Comparison of ENCODE assay signal across 14 cellular contexts in the genomic region with DNA sequence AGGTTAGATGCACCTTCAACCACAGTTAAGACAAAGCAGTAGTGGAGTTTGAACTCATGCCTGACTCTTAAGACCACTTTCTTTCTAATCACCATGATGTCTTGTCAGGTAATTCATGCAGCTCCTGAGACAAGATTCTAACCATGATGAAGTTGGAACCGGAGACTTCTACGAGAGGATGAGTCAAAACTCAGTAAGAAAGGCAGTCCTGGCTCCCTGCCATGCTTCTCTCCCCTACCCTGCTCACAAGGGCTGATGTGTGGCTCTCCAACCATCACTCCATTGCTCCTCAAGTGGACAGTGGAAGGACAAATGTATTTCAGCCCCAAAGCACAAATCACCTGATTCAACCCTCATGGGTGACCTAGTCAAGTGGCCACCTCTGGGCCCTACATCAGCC. TPM values are rescaled to one million over a fixed set of nuclear protein-coding genes. Genes with fewer than 3 reads are reported as not detected.
A peak's percentile ranks its signal among the peaks of the same experiment; 100 is the strongest.
DNase-seq lines count a peak whose midpoint lies in the region; FAIRE-seq and TF ChIP-seq lines count a peak whose summit lies in the region.
"Had no signal": no experiment of that assay in that cellular context is flagged by ENCODE, and none has a peak within 500 bp of the region (broad histone marks: within the 10 kb centered on the region; RNA-seq: fewer than 3 reads in every experiment).

No MANE protein-coding gene starts in this region.

- H2AFZ ChIP-seq in OCI-LY7 (ENCODE audit: low read length), result no peak overlapping the region
- H2AFZ ChIP-seq in H1 (ENCODE audit: low read length), result no peak overlapping the region
- peak overlapping the region; percentile 3 for H2AFZ ChIP-seq in trophoblast cell (ENCODE audit: insufficient read depth, low read length, poor library complexity)

- H3K23ac ChIP-seq in H1 (ENCODE audit: insufficient read length) (no peak overlapping the region), trophoblast cell (ENCODE audit: low read length) (no peak overlapping the region)

- DNase-seq in OCI-LY7 (ENCODE audit: low spot score), result no peak
- no peak for DNase-seq in H1 (ENCODE audit: low read depth in 1 of 2, low spot score in 2 of 2)
- DNase-seq in trophoblast cell, result no peak
- no peak for DNase-seq in T1000 (lab: John Stamatoyannopoulos, UW)
- DNase-seq in H7, result no peak
- no peak for DNase-seq in activated T-cell treated with anti-CD3 and anti-CD28 coated beads, Interleukin-2, amount 50 U/mL, for 24 hours
- DNase-seq in activated CD8-positive, alpha-beta memory T cell treated with anti-CD3 and anti-CD28 coated beads, Interleukin-2, amount 50 U/mL, for 4 hours, result no peak
- DNase-seq: activated CD8-positive, alpha-beta T cell treated with anti-CD3 and anti-CD28 coated beads for 36 hours; gastrocnemius medialis; GDM1; NCI-H2081; T-helper 17 cell had no signal

- 87% methylated on average over 2 of the region's 2 CpGs; no CpG with 5 or more reads in 1 of the 2 experiments for WGBS in H1 (ENCODE audit: extremely low coverage in 1 of 2, insufficient coverage in 1 of 2, insufficient read length in 1 of 2, insufficient replicate concordance in 2 of 2, low coverage in 1 of 2, low lambda C conversion rate in 2 of 2, missing lambda C conversion rate in 1 of 2), 2 experiments
- WGBS in trophoblast cell (ENCODE audit: extremely low coverage, insufficient coverage, insufficient read length), result no CpG with 5 or more reads among the region's 2 CpGs

- peaks cover 11% of the 10 kb centered on the region for H3K23me2 ChIP-seq in H1 (ENCODE audit: low read depth, low read length)

- H3K79me2 ChIP-seq in OCI-LY7 (ENCODE audit: insufficient read depth, low read depth, low read length) (peaks cover 12% of the 10 kb centered on the region; the same call in 1 of the 2 replicates), H1 (ENCODE audit: control insufficient read depth in 1 of 2, insufficient read depth in 2 of 2, low read length in 2 of 2) (no peaks in the 10 kb centered on the region), trophoblast cell (ENCODE audit: control insufficient read depth, insufficient read depth, low read length, poor library complexity) (peaks cover 7% of the 10 kb centered on the region)

- intact Hi-C loops in OCI-LY7 (cut with micrococcal nuclease; ENCODE audit: unreplicated experiment), result no loop called here

- no peak overlapping the region for H3K4me3 Mint-ChIP-seq in activated T-cell treated with anti-CD3 and anti-CD28 coated beads, Interleukin-2, amount 50 U/mL, for 24 hours
- H3K4me3 Mint-ChIP-seq: activated CD8-positive, alpha-beta T cell treated with anti-CD3 and anti-CD28 coated beads for 36 hours; T-helper 17 cell had no signal

- H4K8ac ChIP-seq in H1 (ENCODE audit: extremely low read depth, insufficient read depth, low read length), result no peak overlapping the region
- no peak overlapping the region for H4K8ac ChIP-seq in trophoblast cell (ENCODE audit: low read depth, low read length)

- no peaks in the 10 kb centered on the region for H3K79me1 ChIP-seq in H1 (ENCODE audit: low read depth, low read length)
- peaks cover 10% of the 10 kb centered on the region for H3K79me1 ChIP-seq in trophoblast cell (ENCODE audit: low read length)

- H3K4me2 ChIP-seq in BLaER1 treated with 17β-estradiol and CSF1 and Interleukin-3, amounts not matched to agents 10 nM and 100 nM, result peak overlapping the region; percentile 97 to 100 (median 99); a peak in 20 of 22 replicates
- H3K4me2 ChIP-seq in OCI-LY7 (ENCODE audit: low read length), result peak overlapping the region; percentile 83; the same call in 1 of the 2 replicates
- H3K4me2 ChIP-seq in H1 (ENCODE audit: insufficient read depth in 1 of 2, low read depth in 2 of 2, low read length in 2 of 2), result no peak overlapping the region
- no peak overlapping the region for H3K4me2 ChIP-seq in trophoblast cell (ENCODE audit: low read length)

- no peaks in the 10 kb centered on the region for H3K9me2 ChIP-seq in OCI-LY7 (ENCODE audit: insufficient read depth, low read length)

- H2BK120ac ChIP-seq in H1 (replicated peaks; ENCODE audit: low read depth, low read length), result no peak overlapping the region
- no peak overlapping the region for H2BK120ac ChIP-seq in trophoblast cell (ENCODE audit: insufficient read depth, low read length, poor library complexity)

- H3K14ac ChIP-seq in H1 (ENCODE audit: insufficient read length), result no peak overlapping the region
- H3K14ac ChIP-seq in trophoblast cell (ENCODE audit: low read length), result no peak overlapping the region

- H3K4me3 ChIP-seq in BLaER1 treated with 17β-estradiol and CSF1 and Interleukin-3, amounts not matched to agents 10 nM and 100 nM, result no peak overlapping the region
- H3K4me3 ChIP-seq in OCI-LY7 (ENCODE audit: low read depth, low read length, poor library complexity, severe bottlenecking), result no peak overlapping the region
- no peak overlapping the region for H3K4me3 ChIP-seq in H1 (ENCODE audit: extremely low read depth in 1 of 4, insufficient read depth in 2 of 4, low read depth in 3 of 4, low read length in 4 of 4)
- H3K4me3 ChIP-seq in trophoblast cell (ENCODE audit: low read depth, low read length), result no peak overlapping the region
- no peak overlapping the region for H3K4me3 ChIP-seq in H7 (ENCODE audit: insufficient read depth, low read depth, low read length)
- H3K4me3 ChIP-seq: coronary artery, gastrocnemius medialis had no signal

- CTCF ChIA-PET in OCI-LY7 (lab: Charles Lee; ENCODE audit: unreplicated experiment) (interaction anchor here (1.0 to 14.7 kb wide), 2 partner anchors 12 to 36 kb away, joined by 3 to 149 read pairs; no protein-coding TSS in a partner anchor), H1 (lab: Charles Lee; ENCODE audit: partially characterized antibody) (interaction anchor here (0.8 to 2.7 kb wide), 3 partner anchors 55 to 110 kb away, joined by 3 to 13 read pairs (median 4); no protein-coding TSS in a partner anchor)

- H3K27me3 Mint-ChIP-seq in activated T-cell treated with anti-CD3 and anti-CD28 coated beads, Interleukin-2, amount 50 U/mL, for 24 hours, result peaks cover 62% of the 10 kb centered on the region

- peaks cover 76 to 93% (median 85%) of the 10 kb centered on the region in 10 experiments for H3K4me1 ChIP-seq in BLaER1 treated with 17β-estradiol and CSF1 and Interleukin-3, amounts not matched to agents 10 nM and 100 nM
- H3K4me1 ChIP-seq in OCI-LY7 (ENCODE audit: insufficient read depth, low read length, poor library complexity, severe bottlenecking), result peaks cover 91% of the 10 kb centered on the region
- peaks cover 0 to 9% (median 5%) of the 10 kb centered on the region in 4 experiments; a peak in 4 of 7 replicates for H3K4me1 ChIP-seq in H1 (replicated peaks in 1 of 4; ENCODE audit: control insufficient read depth in 3 of 4, insufficient read depth in 4 of 4, low read length in 3 of 4)
- peaks cover 14 to 16% of the 10 kb centered on the region in 2 experiments for H3K4me1 ChIP-seq in trophoblast cell (ENCODE audit: control insufficient read depth in 1 of 2, insufficient read depth in 2 of 2, low read length in 2 of 2)

- no TSS peak for BruUV-seq in OCI-LY7 (replicated peaks; lab: Mats Ljungman, UMichigan)

- H3K9me3 ChIP-seq in BLaER1 treated with 17β-estradiol and CSF1 and Interleukin-3, amounts not matched to agents 10 nM and 100 nM (replicated peaks in 1 of 11), result no peaks in the 10 kb centered on the region
- H3K9me3 ChIP-seq in OCI-LY7 (ENCODE audit: low read length), result no peaks in the 10 kb centered on the region
- no peaks in the 10 kb centered on the region for H3K9me3 ChIP-seq in H1 (ENCODE audit: insufficient read depth in 2 of 2, low read depth in 1 of 2, low read length in 1 of 2)
- H3K9me3 ChIP-seq in trophoblast cell (ENCODE audit: insufficient read depth, low read depth, low read length), result peaks cover 3% of the 10 kb centered on the region
- H3K9me3 ChIP-seq: gastrocnemius medialis had no signal

- TF ChIP-seq POLR2A in H1 (IDR thresholded peaks at IDR 0.05; ENCODE audit: control extremely low read depth in 1 of 2, low read depth in 2 of 2, low read length in 2 of 2), result no peak

- no peak overlapping the region for H4K5ac ChIP-seq in H1 (ENCODE audit: insufficient read length, low read depth, low read length)

- FAIRE-seq in H1 (lab: Jason Lieb, UNC), result no peak

- H3K27ac Mint-ChIP-seq in activated T-cell treated with anti-CD3 and anti-CD28 coated beads, Interleukin-2, amount 50 U/mL, for 24 hours, result no peak overlapping the region
- H3K27ac Mint-ChIP-seq: activated CD8-positive, alpha-beta T cell treated with anti-CD3 and anti-CD28 coated beads for 36 hours; T-helper 17 cell had no signal

- no peak overlapping the region for H3K56ac ChIP-seq in H1 (replicated peaks; ENCODE audit: insufficient read length, low read depth, low read length)

- H3K4ac ChIP-seq in H1 (replicated peaks; ENCODE audit: insufficient read length, low read depth, low read length) (no peak overlapping the region), trophoblast cell (ENCODE audit: low read depth, low read length) (peak overlapping the region; percentile 46)

- H3K27me3 ChIP-seq in BLaER1 treated with 17β-estradiol and CSF1 and Interleukin-3, amounts not matched to agents 10 nM and 100 nM, result no peaks in the 10 kb centered on the region
- H3K27me3 ChIP-seq in H1 (replicated peaks in 1 of 4; ENCODE audit: control insufficient read depth in 3 of 4, extremely low read depth in 1 of 4, insufficient read depth in 3 of 4, low read length in 3 of 4), result peaks cover 0 to 13% (median 12%) of the 10 kb centered on the region in 4 experiments; a peak in 6 of 7 replicates
- no peaks in the 10 kb centered on the region for H3K27me3 ChIP-seq in trophoblast cell (ENCODE audit: insufficient read depth, low read length)
- H3K27me3 ChIP-seq in H7 (ENCODE audit: control insufficient read depth, insufficient read depth, low read length), result peaks cover 11% of the 10 kb centered on the region
- H3K27me3 ChIP-seq: gastrocnemius medialis had no signal

- no peak overlapping the region for H2BK5ac ChIP-seq in H1 (ENCODE audit: low read depth, low read length)
- H2BK5ac ChIP-seq in trophoblast cell (ENCODE audit: low read depth, low read length, poor library complexity), result no peak overlapping the region

- H3K36me3 Mint-ChIP-seq in activated T-cell treated with anti-CD3 and anti-CD28 coated beads, Interleukin-2, amount 50 U/mL, for 24 hours (ENCODE audit: low read depth), result no peaks in the 10 kb centered on the region

- no peak overlapping the region for H3K27ac ChIP-seq in BLaER1 treated with 17β-estradiol and CSF1 and Interleukin-3, amounts not matched to agents 10 nM and 100 nM
- no peak overlapping the region for H3K27ac ChIP-seq in OCI-LY7 (ENCODE audit: low read depth, low read length, poor library complexity, severe bottlenecking)
- H3K27ac ChIP-seq in H1 (ENCODE audit: low read depth, low read length), result no peak overlapping the region
- no peak overlapping the region for H3K27ac ChIP-seq in trophoblast cell (ENCODE audit: low read depth, low read length)

- H4K20me1 ChIP-seq in BLaER1 treated with 17β-estradiol and CSF1 and Interleukin-3, amounts not matched to agents 10 nM and 100 nM, result peaks cover 0 to 50% (median 9%) of the 10 kb centered on the region in 11 experiments; a peak in 10 of 22 replicates
- no peaks in the 10 kb centered on the region for H4K20me1 ChIP-seq in OCI-LY7 (ENCODE audit: insufficient read depth, low read length)
- H4K20me1 ChIP-seq in H1 (replicated peaks in 1 of 2; ENCODE audit: control insufficient read depth in 1 of 2, insufficient read depth in 2 of 2, low read length in 2 of 2), result no peaks in the 10 kb centered on the region

- H2AK5ac ChIP-seq in H1 (ENCODE audit: low read depth, low read length), result no peak overlapping the region
- no peak overlapping the region for H2AK5ac ChIP-seq in trophoblast cell (ENCODE audit: low read length)

- no peak for TF ChIP-seq CTCF in OCI-LY7 (conservative IDR thresholded peaks at IDR 0.05; ENCODE audit: low read length)
- no peak for TF ChIP-seq CTCF in H1 (IDR thresholded peaks at IDR 0.05; ENCODE audit: control extremely low read depth in 1 of 3, insufficient read depth in 1 of 3, low read depth in 1 of 3, low read length in 3 of 3)

- H3K18ac ChIP-seq in H1 (ENCODE audit: extremely low read depth, low read length) (no peak overlapping the region), trophoblast cell (ENCODE audit: low read length) (no peak overlapping the region)

- H2BK12ac ChIP-seq in H1 (ENCODE audit: low read depth, low read length) (no peak overlapping the region), trophoblast cell (ENCODE audit: low read length) (no peak overlapping the region)

- H4K12ac ChIP-seq in trophoblast cell (ENCODE audit: low read depth, low read length), result no peak overlapping the region

- no peak overlapping the region for H3K9ac ChIP-seq in BLaER1 treated with 17β-estradiol and CSF1 and Interleukin-3, amounts not matched to agents 10 nM and 100 nM
- no peak overlapping the region for H3K9ac ChIP-seq in H1 (replicated peaks in 1 of 4; ENCODE audit: extremely low read depth in 1 of 4, low read depth in 3 of 4, low read length in 3 of 4)
- H3K9ac ChIP-seq in trophoblast cell (ENCODE audit: low read length), result no peak overlapping the region

- TF ChIP-seq EP300 in H1 (IDR thresholded peaks at IDR 0.05; ENCODE audit: borderline replicate concordance in 1 of 2, low read depth in 2 of 2, low read length in 2 of 2), result no peak

- peak overlapping the region; percentile 37; the same call in 1 of the 2 replicates for H2BK15ac ChIP-seq in H1 (ENCODE audit: low read length)

- no peaks in the 10 kb centered on the region for H3K9me3 Mint-ChIP-seq in activated T-cell treated with anti-CD3 and anti-CD28 coated beads, Interleukin-2, amount 50 U/mL, for 24 hours
- H3K9me3 Mint-ChIP-seq: activated CD8-positive, alpha-beta T cell treated with anti-CD3 and anti-CD28 coated beads for 36 hours had no signal

- no peak for TF ChIP-seq RAD21 in H1 (IDR thresholded peaks at IDR 0.05 in 1 of 2, conservative IDR thresholded peaks at IDR 0.05 in 1 of 2; ENCODE audit: low read depth in 2 of 2, low read length in 2 of 2)

- H3K36me3 ChIP-seq in BLaER1 treated with 17β-estradiol and CSF1 and Interleukin-3, amounts not matched to agents 10 nM and 100 nM, result peaks cover 0 to 7% (median 0%) of the 10 kb centered on the region in 11 experiments; a peak in 3 of 22 replicates
- H3K36me3 ChIP-seq in OCI-LY7 (ENCODE audit: insufficient read depth, low read length), result no peaks in the 10 kb centered on the region
- no peaks in the 10 kb centered on the region for H3K36me3 ChIP-seq in H1 (ENCODE audit: control insufficient read depth in 2 of 4, insufficient read depth in 4 of 4, low read length in 3 of 4)
- H3K36me3 ChIP-seq in trophoblast cell (ENCODE audit: control insufficient read depth in 1 of 2, insufficient read depth in 2 of 2, low read length in 2 of 2), result peaks cover 0 to 3% of the 10 kb centered on the region in 2 experiments
- no peaks in the 10 kb centered on the region for H3K36me3 ChIP-seq in H7 (replicated peaks; ENCODE audit: control insufficient read depth, insufficient read depth, low read length)
- H3K36me3 ChIP-seq: gastrocnemius medialis had no signal

- POLR2A ChIA-PET in OCI-LY7 (lab: Charles Lee) (interaction anchor here (7.7 to 17.9 kb wide), 2 partner anchors 7 to 35 kb away, joined by 69 to 414 read pairs; no protein-coding TSS in a partner anchor), H1 (lab: Charles Lee; ENCODE audit: partially characterized antibody) (no interaction called here)

- H4K91ac ChIP-seq in H1 (replicated peaks; ENCODE audit: insufficient read length, low read length), result no peak overlapping the region
- no peak overlapping the region for H4K91ac ChIP-seq in trophoblast cell (ENCODE audit: low read depth, low read length)

- H2BK20ac ChIP-seq in H1 (ENCODE audit: low read length), result no peak overlapping the region

- H3K4me1 Mint-ChIP-seq in activated T-cell treated with anti-CD3 and anti-CD28 coated beads, Interleukin-2, amount 50 U/mL, for 24 hours (ENCODE audit: low read depth), result peaks cover 24% of the 10 kb centered on the region

RNA-seq across cellular contexts. Expression of a gene that starts 3.2 kb away (rescaled TPM):
- 2.6 and 5.0 TPM in 2 replicates for total RNA-seq in OCI-LY7 (2014; rRNA removed; shearing (Covaris generic))
- total RNA-seq in OCI-LY7 (2022), result 11.7 and 13.4 TPM in 2 replicates
- total RNA-seq in H1 (2021; fragmentation: NEBNext Ultra II Directional; extraction: Animal tissue kit (Norgen Biotek cat#: 25700)), result 8.2 and 9.8 TPM in 2 replicates
- polyA plus RNA-seq in H1 (2011; rRNA removed), result 0.80 and 1.5 TPM in 2 replicates
- 1.8 TPM for polyA plus RNA-seq in H1 (2011; cell fraction: cytosol; rRNA removed)
- 1.7 TPM for polyA plus RNA-seq in H1 (2011; cell fraction: nucleus; rRNA removed)
- 2.9 to 7.4 TPM (median 3.2 TPM) in 4 replicates for polyA plus RNA-seq in H1 (2012, experiment 1 of 2)
- 0.67 TPM for polyA plus RNA-seq in H1 (2012, experiment 2 of 2)
- polyA plus RNA-seq in H1 (2013, experiment 1 of 2), result 4.2 TPM
- polyA plus RNA-seq in H1 (2013, experiment 2 of 2), result 4.2 TPM
- 3.2 and 6.1 TPM in 2 replicates for polyA minus RNA-seq in H1 (2011; rRNA and poly(A)+ RNA removed)
- polyA minus RNA-seq in H1 (2011; cell fraction: cytosol; rRNA and poly(A)+ RNA removed), result 3.5 TPM
- polyA minus RNA-seq in H1 (2011; cell fraction: nucleus; rRNA and poly(A)+ RNA removed), result 4.7 TPM
- 98.2 and 109 TPM in 2 replicates for polyA plus RNA-seq in trophoblast cell (2013)
- total RNA-seq in H7 (2014; rRNA removed; shearing (Covaris generic)), result 1.5 and 1.7 TPM in 2 replicates

Comparison
In these comparisons a context has a peak if more than half of its experiments do, and no peak if none do; other contexts are left out.
1. H3K4me2 ChIP-seq: peak in BLaER1 treated with 17β-estradiol and CSF1 and Interleukin-3, amounts not matched to agents 10 nM and 100 nM (11 of 11) and OCI-LY7 (single experiment); none in H1 (0 of 2) and trophoblast cell (single experiment).